ENCODE assay signal across 20 cellular contexts in genomic region chr10:133129151-133129853, GRCh38. TPM values are rescaled to one million over a fixed set of nuclear protein-coding genes. Genes with fewer than 3 reads are reported as not detected.
DNase-seq lines count a peak whose midpoint lies in the region; ATAC-seq and TF ChIP-seq lines count a peak whose summit lies in the region.
"Had no signal": no experiment of that assay in that cellular context is flagged by ENCODE, and none has a peak within 500 bp of the region (broad histone marks: within the 10 kb centered on the region; RNA-seq: fewer than 3 reads in every experiment).

No MANE protein-coding gene starts in this region.

- in situ Hi-C loops in gastrocnemius medialis (cut with MboI; ENCODE audit: low sequenced_read_pairs in 4 of 4): loop anchor here in 1 of 4 donors (10.0 kb wide), 1 partner anchor 185 kb away; the partner anchor contains the start of gene CFAP46

- peaks cover 7% of the 10 kb centered on the region for H3K27me3 Mint-ChIP-seq in activated B cell treated with CpG ODN at 0.5 μM for 24 hours

- no peak for TF ChIP-seq POLR2A in ovary (IDR thresholded peaks at IDR 0.05)
- no peak for TF ChIP-seq POLR2A in gastrocnemius medialis (IDR thresholded peaks at IDR 0.05)

- H3K27ac ChIP-seq in ovary (no peak overlapping the region), gastrocnemius medialis (no peak overlapping the region)
- H3K27ac ChIP-seq: BLaER1 treated with 17β-estradiol and CSF1 and Interleukin-3, amounts not matched to agents 10 nM and 100 nM; KMS-11; PC-9 had no signal

- CTCF ChIA-PET in activated B cell treated with CpG ODN at 0.5 μM for 24 hours (lab: Charles Lee): no interaction called here

- peaks cover 11% of the 10 kb centered on the region for H3K4me1 Mint-ChIP-seq in activated B cell treated with CpG ODN at 0.5 μM for 24 hours

- ATAC-seq in activated B cell treated with CpG ODN at 0.5 μM for 24 hours (ENCODE audit: low read depth) (no peak), gastrocnemius medialis (no peak)

- WGBS in ovary, 3 donors: 66 to 70% (median 69%) methylated on average over 35 of the region's 35 CpGs

- H3K4me3 Mint-ChIP-seq in activated B cell treated with CpG ODN at 0.5 μM for 24 hours: no peak overlapping the region

- H3K9me3 Mint-ChIP-seq in activated B cell treated with CpG ODN at 0.5 μM for 24 hours: no peaks in the 10 kb centered on the region

- H3K27ac Mint-ChIP-seq in activated B cell treated with CpG ODN at 0.5 μM for 24 hours: no peak overlapping the region

- DNase-seq in activated T-cell treated with anti-CD3 and anti-CD28 coated beads, Interleukin-2, amount 50 U/mL, for 1 hour: peak; percentile 3
- DNase-seq in activated T-cell treated with anti-CD3 and anti-CD28 coated beads, Interleukin-2, amount 50 U/mL, for 48 hours: no peak
- DNase-seq in BE2C: peak; percentile 3
- DNase-seq in activated B cell treated with CpG ODN at 0.5 μM for 24 hours: peak; percentile 11
- peak in 4 of 5 donors; percentile 8 to 23 (median 10) for DNase-seq in ovary
- no peak for DNase-seq in NCI-H69 (lab: John Stamatoyannopoulos, UW)
- no peak for DNase-seq in gastrocnemius medialis
- no peak for DNase-seq in mucosa of gallbladder (ENCODE audit: low spot score)
- DNase-seq: DMS153, EL, NCI-H1048, NCI-H146, NCI-H2081, NCI-H82, PC-9, SHP77 had no signal

- intact Hi-C loops in activated B cell treated with CpG ODN at 0.5 μM for 24 hours (cut with micrococcal nuclease) (no loop called here), ovary (cut with DNase I) (loop anchor here in 3 of 4 donors (5.0 to 10.0 kb wide), 3 partner anchors 292 to 475 kb away; no protein-coding TSS in a partner anchor), gastrocnemius medialis (cut with DNase I; ENCODE audit: low total_unique reads) (loop anchor here (10.0 kb wide), 1 partner anchor 95 kb away; no protein-coding TSS in a partner anchor)

- no peak for TF ChIP-seq EP300 in ovary (IDR thresholded peaks at IDR 0.05)

- H3K27me3 ChIP-seq in BE2C (peaks cover 3% of the 10 kb centered on the region), ovary (no peaks in the 10 kb centered on the region), gastrocnemius medialis (peaks cover 0 to 5% (median 0%) of the 10 kb centered on the region in 3 donors)

- no peaks in the 10 kb centered on the region for H3K36me3 ChIP-seq in BE2C
- no peaks in the 10 kb centered on the region for H3K36me3 ChIP-seq in ovary
- no peaks in the 10 kb centered on the region for H3K36me3 ChIP-seq in gastrocnemius medialis
- H3K36me3 ChIP-seq: BLaER1 treated with 17β-estradiol and CSF1 and Interleukin-3, amounts not matched to agents 10 nM and 100 nM had no signal

- H3K9me3 ChIP-seq in BE2C (no peaks in the 10 kb centered on the region), ovary (no peaks in the 10 kb centered on the region), gastrocnemius medialis (no peaks in the 10 kb centered on the region)

- H3K4me1 ChIP-seq in BE2C (no peaks in the 10 kb centered on the region), ovary (ENCODE audit: insufficient read depth) (no peaks in the 10 kb centered on the region), gastrocnemius medialis (no peaks in the 10 kb centered on the region)

- no peaks in the 10 kb centered on the region for H3K36me3 Mint-ChIP-seq in activated B cell treated with CpG ODN at 0.5 μM for 24 hours (ENCODE audit: low read depth)

- TF ChIP-seq CTCF in BE2C (IDR thresholded peaks at IDR 0.05; ENCODE audit: low read depth, low read length) (no peak), activated B cell treated with CpG ODN at 0.5 μM for 24 hours (IDR thresholded peaks at IDR 0.05) (no peak), ovary (IDR thresholded peaks at IDR 0.05) (no peak), gastrocnemius medialis (IDR thresholded peaks at IDR 0.05 in 4 of 5, conservative IDR thresholded peaks at IDR 0.05 in 1 of 5) (no peak)

- H3K4me3 ChIP-seq in BE2C (ENCODE audit: low read depth, low read length) (no peak overlapping the region), ovary (no peak overlapping the region), gastrocnemius medialis (no peak overlapping the region)
- H3K4me3 ChIP-seq: BLaER1 treated with 17β-estradiol and CSF1 and Interleukin-3, amounts not matched to agents 10 nM and 100 nM; PC-9 had no signal

- POLR2A ChIA-PET in activated B cell treated with CpG ODN at 0.5 μM for 24 hours (lab: Charles Lee): no interaction called here

RNA-seq across cellular contexts. Expression of gene KNDC1, which starts 30.7 kb away (rescaled TPM):
- polyA plus RNA-seq in BE2C (2012; ENCODE audit: insufficient read depth, insufficient read length, low read depth): 3.9 TPM
- total RNA-seq in activated B cell treated with CpG ODN at 0.5 μM for 24 hours: 0.09 TPM in 1 of 2 replicates, not detected in the other
- total RNA-seq in ovary: 10 to 100 TPM in 6 of 7 donors, 1 to 10 TPM in 1; 6.7 to 34.9 (median 18.6) TPM
- polyA plus RNA-seq in ovary: 1 to 10 TPM in 1 of 2 donors, under 1 TPM in 1; 0.67 to 5.6 TPM
- under 1 TPM in 2 of 4 donors, not detected in 2; 0.04 to 0.13 TPM for total RNA-seq in gastrocnemius medialis
- 5.2 TPM for total RNA-seq in mucosa of gallbladder

RNA-seq across cellular contexts. Expression of gene ADGRA1, which starts 41.6 kb away (rescaled TPM):
- polyA plus RNA-seq in BE2C (2012; ENCODE audit: insufficient read depth, insufficient read length, low read depth): not detected
- not detected in 2 replicates for total RNA-seq in activated B cell treated with CpG ODN at 0.5 μM for 24 hours
- total RNA-seq in ovary: under 1 TPM in 4 of 7 donors, not detected in 3; 0.07 to 0.92 (median 0.13) TPM
- polyA plus RNA-seq in ovary: not detected
- not detected for total RNA-seq in gastrocnemius medialis
- not detected for total RNA-seq in mucosa of gallbladder
- total RNA-seq: MCF 10A, NCI-H460, PC-9 had no signal

Comparison
In these comparisons a context has a peak if more than half of its experiments do, and no peak if none do; other contexts are left out.
1. DNase-seq: peak in activated T-cell treated with anti-CD3 and anti-CD28 coated beads, Interleukin-2, amount 50 U/mL, for 1 hour (single experiment), BE2C (single experiment), activated B cell treated with CpG ODN at 0.5 μM for 24 hours (single experiment) and ovary (4 of 5); none in activated T-cell treated with anti-CD3 and anti-CD28 coated beads, Interleukin-2, amount 50 U/mL, for 48 hours (0 of 2), NCI-H69 (single experiment), gastrocnemius medialis (0 of 2) and mucosa of gallbladder (single experiment).